Comparison of ENCODE assay signal across 1 cellular context in the genomic region with DNA sequence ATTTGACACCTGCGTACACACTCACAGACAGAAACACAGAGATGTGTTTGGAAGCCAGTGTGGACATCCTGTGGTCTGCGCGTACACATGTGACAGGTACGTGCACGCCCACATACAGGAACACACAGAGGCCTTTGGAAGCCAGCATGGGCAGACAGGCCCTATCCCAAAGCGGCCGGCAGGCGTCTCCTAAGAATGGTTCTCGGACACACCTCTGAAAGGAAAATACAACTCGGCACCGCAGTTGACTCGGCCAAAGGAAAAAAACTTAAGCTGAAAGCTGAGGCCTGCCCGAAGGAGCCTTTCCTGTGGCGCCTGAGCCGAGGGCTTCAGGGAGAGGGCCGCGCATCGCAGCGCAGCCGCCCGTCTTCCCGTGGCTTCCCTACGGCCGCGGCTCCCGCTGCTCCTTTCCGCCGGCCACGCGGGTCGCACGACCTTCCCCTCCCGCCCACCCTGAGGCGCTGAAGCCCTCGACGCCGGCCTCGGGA.
TF ChIP-seq lines count a peak whose summit lies in the region.

No MANE protein-coding gene starts in this region.

TF ChIP-seq in HepG2, 621 proteins besides CTCF, POLR2A, EP300 and RAD21 (continued from another document):
- TF ChIP-seq STAT5B (CRISPR knock-in tag; IDR thresholded peaks at IDR 0.05) (no peak), SMC3 (IDR thresholded peaks at IDR 0.05; ENCODE audit: low read length) (peak; percentile 54), CC2D1A (CRISPR knock-in tag; IDR thresholded peaks at IDR 0.05) (no peak), ATF3 (CRISPR knock-in tag; IDR thresholded peaks at IDR 0.05) (no peak), EZH2 (conservative IDR thresholded peaks at IDR 0.05; ENCODE audit: low read depth, low read length) (no peak), ZNF331 (CRISPR knock-in tag; IDR thresholded peaks at IDR 0.05) (no peak), E2F2 (CRISPR knock-in tag; IDR thresholded peaks at IDR 0.05; ENCODE audit: borderline replicate concordance) (no peak), PPARG (CRISPR knock-in tag; conservative IDR thresholded peaks at IDR 0.05) (no peak), POLR2AphosphoS2 (IDR thresholded peaks at IDR 0.05; ENCODE audit: low read depth, low read length) (no peak), IRF2 (CRISPR knock-in tag; IDR thresholded peaks at IDR 0.05) (no peak), IKZF1 (IDR thresholded peaks at IDR 0.05) (no peak), TEAD2 (CRISPR knock-in tag; IDR thresholded peaks at IDR 0.05) (no peak), ZNF710 (CRISPR knock-in tag; IDR thresholded peaks at IDR 0.05; ENCODE audit: borderline replicate concordance) (no peak), ZNF451 (CRISPR knock-in tag; IDR thresholded peaks at IDR 0.05) (no peak), WIZ (CRISPR knock-in tag; IDR thresholded peaks at IDR 0.05) (no peak), PCBP2 (optimal IDR thresholded peaks at IDR 0.05; ENCODE audit: low read depth, low read length, poor library complexity, severe bottlenecking) (no peak), KLF16 (CRISPR knock-in tag; IDR thresholded peaks at IDR 0.05) (0 out of 4 replicates have a peak, but pooled peaks of 1 of the 2 experiments have one; percentile 8), ZNF615 (CRISPR knock-in tag; IDR thresholded peaks at IDR 0.05; ENCODE audit: borderline replicate concordance) (no peak), ZNF775 (CRISPR knock-in tag; IDR thresholded peaks at IDR 0.05; ENCODE audit: borderline replicate concordance) (no peak), REL (CRISPR knock-in tag; conservative IDR thresholded peaks at IDR 0.05) (no peak), ZBTB8A (CRISPR knock-in tag; IDR thresholded peaks at IDR 0.05; ENCODE audit: borderline replicate concordance, low read depth) (no peak), MTERF4 (CRISPR knock-in tag; IDR thresholded peaks at IDR 0.05) (0 out of 2 replicates have a peak, but pooled peaks have one; percentile 14), MAX (IDR thresholded peaks at IDR 0.05) (peak; percentile 44; the same call in 1 of the 2 replicates), NCOA5 (CRISPR knock-in tag; IDR thresholded peaks at IDR 0.05) (no peak), ZNF547 (CRISPR knock-in tag; IDR thresholded peaks at IDR 0.05) (no peak), ZNF251 (CRISPR knock-in tag; IDR thresholded peaks at IDR 0.05) (no peak), SALL2 (CRISPR knock-in tag; IDR thresholded peaks at IDR 0.05) (no peak), PHF21A (CRISPR knock-in tag; IDR thresholded peaks at IDR 0.05) (no peak), ZNF562 (CRISPR knock-in tag; IDR thresholded peaks at IDR 0.05; ENCODE audit: borderline replicate concordance) (no peak), SMAD3 (CRISPR knock-in tag; IDR thresholded peaks at IDR 0.05) (no peak), BRCA1 (CRISPR knock-in tag; IDR thresholded peaks at IDR 0.05) (no peak)
- TF ChIP-seq, protein P1, sequence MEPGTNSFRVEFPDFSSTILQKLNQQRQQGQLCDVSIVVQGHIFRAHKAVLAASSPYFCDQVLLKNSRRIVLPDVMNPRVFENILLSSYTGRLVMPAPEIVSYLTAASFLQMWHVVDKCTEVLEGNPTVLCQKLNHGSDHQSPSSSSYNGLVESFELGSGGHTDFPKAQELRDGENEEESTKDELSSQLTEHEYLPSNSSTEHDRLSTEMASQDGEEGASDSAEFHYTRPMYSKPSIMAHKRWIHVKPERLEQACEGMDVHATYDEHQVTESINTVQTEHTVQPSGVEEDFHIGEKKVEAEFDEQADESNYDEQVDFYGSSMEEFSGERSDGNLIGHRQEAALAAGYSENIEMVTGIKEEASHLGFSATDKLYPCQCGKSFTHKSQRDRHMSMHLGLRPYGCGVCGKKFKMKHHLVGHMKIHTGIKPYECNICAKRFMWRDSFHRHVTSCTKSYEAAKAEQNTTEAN (CRISPR knock-in tag; conservative IDR thresholded peaks at IDR 0.05), result no peak
- TF ChIP-seq, protein P2, sequence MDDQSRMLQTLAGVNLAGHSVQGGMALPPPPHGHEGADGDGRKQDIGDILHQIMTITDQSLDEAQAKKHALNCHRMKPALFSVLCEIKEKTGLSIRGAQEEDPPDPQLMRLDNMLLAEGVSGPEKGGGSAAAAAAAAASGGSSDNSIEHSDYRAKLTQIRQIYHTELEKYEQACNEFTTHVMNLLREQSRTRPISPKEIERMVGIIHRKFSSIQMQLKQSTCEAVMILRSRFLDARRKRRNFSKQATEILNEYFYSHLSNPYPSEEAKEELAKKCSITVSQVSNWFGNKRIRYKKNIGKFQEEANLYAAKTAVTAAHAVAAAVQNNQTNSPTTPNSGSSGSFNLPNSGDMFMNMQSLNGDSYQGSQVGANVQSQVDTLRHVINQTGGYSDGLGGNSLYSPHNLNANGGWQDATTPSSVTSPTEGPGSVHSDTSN (CRISPR knock-in tag; IDR thresholded peaks at IDR 0.05; ENCODE audit: borderline replicate concordance), result no peak
- TF ChIP-seq, protein P3, sequence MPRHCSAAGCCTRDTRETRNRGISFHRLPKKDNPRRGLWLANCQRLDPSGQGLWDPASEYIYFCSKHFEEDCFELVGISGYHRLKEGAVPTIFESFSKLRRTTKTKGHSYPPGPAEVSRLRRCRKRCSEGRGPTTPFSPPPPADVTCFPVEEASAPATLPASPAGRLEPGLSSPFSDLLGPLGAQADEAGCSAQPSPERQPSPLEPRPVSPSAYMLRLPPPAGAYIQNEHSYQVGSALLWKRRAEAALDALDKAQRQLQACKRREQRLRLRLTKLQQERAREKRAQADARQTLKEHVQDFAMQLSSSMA (CRISPR knock-in tag; IDR thresholded peaks at IDR 0.05), result no peak
- TF ChIP-seq, protein P4, sequence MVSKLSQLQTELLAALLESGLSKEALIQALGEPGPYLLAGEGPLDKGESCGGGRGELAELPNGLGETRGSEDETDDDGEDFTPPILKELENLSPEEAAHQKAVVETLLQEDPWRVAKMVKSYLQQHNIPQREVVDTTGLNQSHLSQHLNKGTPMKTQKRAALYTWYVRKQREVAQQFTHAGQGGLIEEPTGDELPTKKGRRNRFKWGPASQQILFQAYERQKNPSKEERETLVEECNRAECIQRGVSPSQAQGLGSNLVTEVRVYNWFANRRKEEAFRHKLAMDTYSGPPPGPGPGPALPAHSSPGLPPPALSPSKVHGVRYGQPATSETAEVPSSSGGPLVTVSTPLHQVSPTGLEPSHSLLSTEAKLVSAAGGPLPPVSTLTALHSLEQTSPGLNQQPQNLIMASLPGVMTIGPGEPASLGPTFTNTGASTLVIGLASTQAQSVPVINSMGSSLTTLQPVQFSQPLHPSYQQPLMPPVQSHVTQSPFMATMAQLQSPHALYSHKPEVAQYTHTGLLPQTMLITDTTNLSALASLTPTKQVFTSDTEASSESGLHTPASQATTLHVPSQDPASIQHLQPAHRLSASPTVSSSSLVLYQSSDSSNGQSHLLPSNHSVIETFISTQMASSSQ (IDR thresholded peaks at IDR 0.05; ENCODE audit: low read depth), result no peak
- TF ChIP-seq, protein P4 (CRISPR knock-in tag; IDR thresholded peaks at IDR 0.05; ENCODE audit: borderline replicate concordance), result no peak
- TF ChIP-seq, protein P5, sequence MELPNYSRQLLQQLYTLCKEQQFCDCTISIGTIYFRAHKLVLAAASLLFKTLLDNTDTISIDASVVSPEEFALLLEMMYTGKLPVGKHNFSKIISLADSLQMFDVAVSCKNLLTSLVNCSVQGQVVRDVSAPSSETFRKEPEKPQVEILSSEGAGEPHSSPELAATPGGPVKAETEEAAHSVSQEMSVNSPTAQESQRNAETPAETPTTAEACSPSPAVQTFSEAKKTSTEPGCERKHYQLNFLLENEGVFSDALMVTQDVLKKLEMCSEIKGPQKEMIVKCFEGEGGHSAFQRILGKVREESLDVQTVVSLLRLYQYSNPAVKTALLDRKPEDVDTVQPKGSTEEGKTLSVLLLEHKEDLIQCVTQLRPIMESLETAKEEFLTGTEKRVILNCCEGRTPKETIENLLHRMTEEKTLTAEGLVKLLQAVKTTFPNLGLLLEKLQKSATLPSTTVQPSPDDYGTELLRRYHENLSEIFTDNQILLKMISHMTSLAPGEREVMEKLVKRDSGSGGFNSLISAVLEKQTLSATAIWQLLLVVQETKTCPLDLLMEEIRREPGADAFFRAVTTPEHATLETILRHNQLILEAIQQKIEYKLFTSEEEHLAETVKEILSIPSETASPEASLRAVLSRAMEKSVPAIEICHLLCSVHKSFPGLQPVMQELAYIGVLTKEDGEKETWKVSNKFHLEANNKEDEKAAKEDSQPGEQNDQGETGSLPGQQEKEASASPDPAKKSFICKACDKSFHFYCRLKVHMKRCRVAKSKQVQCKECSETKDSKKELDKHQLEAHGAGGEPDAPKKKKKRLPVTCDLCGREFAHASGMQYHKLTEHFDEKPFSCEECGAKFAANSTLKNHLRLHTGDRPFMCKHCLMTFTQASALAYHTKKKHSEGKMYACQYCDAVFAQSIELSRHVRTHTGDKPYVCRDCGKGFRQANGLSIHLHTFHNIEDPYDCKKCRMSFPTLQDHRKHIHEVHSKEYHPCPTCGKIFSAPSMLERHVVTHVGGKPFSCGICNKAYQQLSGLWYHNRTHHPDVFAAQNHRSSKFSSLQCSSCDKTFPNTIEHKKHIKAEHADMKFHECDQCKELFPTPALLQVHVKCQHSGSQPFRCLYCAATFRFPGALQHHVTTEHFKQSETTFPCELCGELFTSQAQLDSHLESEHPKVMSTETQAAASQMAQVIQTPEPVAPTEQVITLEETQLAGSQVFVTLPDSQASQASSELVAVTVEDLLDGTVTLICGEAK (IDR thresholded peaks at IDR 0.05), result no peak
- TF ChIP-seq, protein P5 (CRISPR knock-in tag; IDR thresholded peaks at IDR 0.05), result no peak; the same call in 1 of the 2 replicates
